Comparison of ENCODE assay signal across 8 cellular contexts in genomic region chr22:24432059-24432853, GRCh38. TPM values are rescaled to one million over a fixed set of nuclear protein-coding genes. Genes with fewer than 3 reads are reported as not detected.
DNase-seq lines count a peak whose midpoint lies in the region; ATAC-seq lines count a peak whose summit lies in the region.

No MANE protein-coding gene starts in this region.

- peak overlapping the region; percentile 36 for H3K4me3 Mint-ChIP-seq in T-helper 17 cell

- H3K4me1 Mint-ChIP-seq in T-helper 17 cell, result peaks cover 62% of the 10 kb centered on the region

- H3K36me3 Mint-ChIP-seq in T-helper 17 cell (ENCODE audit: low read depth), result peaks cover 3% of the 10 kb centered on the region

- peak overlapping the region; percentile 97 for H3K27ac Mint-ChIP-seq in T-helper 17 cell

- H3K9me3 ChIP-seq in T-helper 17 cell (ENCODE audit: control insufficient read depth, low read length, poor library complexity, severe bottlenecking), result no peaks in the 10 kb centered on the region

- ATAC-seq in T-helper 17 cell (no peak), GM18867 (IDR thresholded peaks at IDR 0.05; ENCODE audit: unreplicated experiment) (no peak), GM21526 (IDR thresholded peaks at IDR 0.05; ENCODE audit: low FRiP score, unreplicated experiment) (no peak)

- no peaks in the 10 kb centered on the region for H3K27me3 Mint-ChIP-seq in T-helper 17 cell

- DNase-seq in EL (peak; percentile 33), T-helper 17 cell (no peak), fibroblast of the conjunctiva (ENCODE audit: low read depth) (peak; percentile 22), putamen (ENCODE audit: low spot score) (peak; percentile 76), SIG-M5 treated with dmso at 0.1 percent for 504 hours (lab: John Stamatoyannopoulos, UW; ENCODE audit: unreplicated experiment) (no peak), NCI-H510A (lab: John Stamatoyannopoulos, UW) (no peak)

RNA-seq across cellular contexts. Expression of gene ADORA2A, which starts 4.9 kb away (rescaled TPM):
- total RNA-seq in T-helper 17 cell, result 10 to 100 TPM; 20.4 to 22.0 TPM

Comparison
In these comparisons a context has a peak if more than half of its experiments do, and no peak if none do; other contexts are left out.
1. DNase-seq: peak in EL (single experiment), fibroblast of the conjunctiva (single experiment) and putamen (single experiment); none in T-helper 17 cell (0 of 3), SIG-M5 treated with dmso at 0.1 percent for 504 hours (single experiment) and NCI-H510A (single experiment).